ENCODE assay signal across 25 cellular contexts in the genomic region with DNA sequence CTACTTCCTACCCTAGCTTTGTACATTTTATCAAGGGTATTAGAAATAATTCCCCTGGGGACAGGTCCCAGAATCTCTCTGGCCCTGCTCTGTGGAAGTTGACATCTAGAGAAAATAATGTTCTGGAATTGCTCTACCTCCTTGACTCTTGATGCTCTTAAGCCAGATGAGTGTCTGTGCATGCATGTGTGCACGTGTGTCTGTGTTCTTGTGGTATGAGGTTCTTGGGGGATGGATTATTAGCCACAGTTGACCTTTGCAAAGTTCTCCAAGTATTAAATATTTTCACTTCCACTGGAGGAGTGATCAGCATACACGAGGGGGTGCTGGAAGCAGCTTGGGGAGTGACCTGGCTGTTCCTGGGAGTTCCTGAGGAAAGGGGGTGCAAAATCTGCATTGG.
A peak's percentile ranks its signal among the peaks of the same experiment; 100 is the strongest.
DNase-seq lines count a peak whose midpoint lies in the region; ATAC-seq, FAIRE-seq and TF ChIP-seq lines count a peak whose summit lies in the region.
"Had no signal": no experiment of that assay in that cellular context is flagged by ENCODE, and none has a peak within 500 bp of the region (broad histone marks: within the 10 kb centered on the region; RNA-seq: fewer than 3 reads in every experiment).

No MANE protein-coding gene starts in this region.

- FAIRE-seq in GM12878 (lab: Jason Lieb, UNC) = no peak

- H3K27me3 ChIP-seq in CD4-positive, alpha-beta memory T cell (ENCODE audit: insufficient read depth, low read length) = no peaks in the 10 kb centered on the region
- no peaks in the 10 kb centered on the region for H3K27me3 ChIP-seq in GM12878 (replicated peaks in 1 of 2; ENCODE audit: control insufficient read depth in 2 of 2, insufficient read depth in 2 of 2, low read length in 1 of 2)
- no peaks in the 10 kb centered on the region for H3K27me3 ChIP-seq in sigmoid colon
- H3K27me3 ChIP-seq: suprapubic skin had no signal

- H3K9me3 ChIP-seq in CD4-positive, alpha-beta memory T cell (ENCODE audit: control insufficient read depth in 1 of 2, low read length in 2 of 2) = no peaks in the 10 kb centered on the region
- H3K9me3 ChIP-seq in GM12878 (replicated peaks; ENCODE audit: control insufficient read depth, insufficient read depth, low read length) = no peaks in the 10 kb centered on the region
- H3K9me3 ChIP-seq in sigmoid colon = no peaks in the 10 kb centered on the region
- H3K9me3 ChIP-seq: HAP-1, psoas muscle, suprapubic skin had no signal

- in situ Hi-C loops in GM12878 (cut with MboI) = no loop called here

- no peak overlapping the region for H3K4me3 ChIP-seq in CD4-positive, alpha-beta memory T cell (ENCODE audit: low read length in 2 of 2)
- H3K4me3 ChIP-seq in GM12878 = no peak overlapping the region
- no peak overlapping the region for H3K4me3 ChIP-seq in sigmoid colon
- H3K4me3 ChIP-seq: HAP-1, lung, psoas muscle, suprapubic skin had no signal

- TF ChIP-seq RAD21 in GM12878 (IDR thresholded peaks at IDR 0.05; ENCODE audit: insufficient read depth, low read depth, low read length) = no peak

- peak overlapping the region in 5 of 7 donors; percentile 12 to 99 (median 47) for H3K27ac Mint-ChIP-seq in CD4-positive, alpha-beta memory T cell
- peak overlapping the region in 2 of 3 donors; percentile 70 to 93 for H3K27ac Mint-ChIP-seq in IgD-negative memory B cell
- H3K27ac Mint-ChIP-seq: nephron progenitor cell had no signal

- peak overlapping the region; percentile 87 for H3K27ac ChIP-seq in CD4-positive, alpha-beta memory T cell (ENCODE audit: low read depth, low read length)
- H3K27ac ChIP-seq in GM12878 (ENCODE audit: control insufficient read depth, insufficient read depth) (peak overlapping the region; percentile 75), sigmoid colon (peak overlapping the region in 3 of 4 donors; percentile 85 to 91 (median 89))

- H3K4me1 Mint-ChIP-seq in CD4-positive, alpha-beta memory T cell = peaks cover 49 to 81% (median 64%) of the 10 kb centered on the region in 4 donors
- H3K4me1 Mint-ChIP-seq in IgD-negative memory B cell = peaks cover 45 to 62% (median 51%) of the 10 kb centered on the region in 3 donors

- no peak for DNase-seq in CD4-positive, alpha-beta memory T cell
- DNase-seq in GM12878 (ENCODE audit: low read depth, low spot score) = no peak
- DNase-seq in sigmoid colon = no peak
- DNase-seq in midbrain (lab: John Stamatoyannopoulos, UW) = no peak
- DNase-seq: activated effector memory CD4-positive, alpha-beta T cell treated with Interleukin-2 at 50 U/mL for 16 hours; AML-193; Calu3; dermis blood vessel endothelial cell; hypothalamus; IMR-90; islet precursor cell; MM.1S; NCI-H146; NCI-H2171; NCI-H526 treated with DMSO at 0.1 percent for 48 hours; nephron progenitor cell; psoas muscle; stimulated activated CD8-positive, alpha-beta memory T cell treated with anti-CD3 and anti-CD28 coated beads, Interleukin-4, amount 100 ng/mL, for 48 hours had no signal

- intact Hi-C loops in CD4-positive, alpha-beta memory T cell (cut with micrococcal nuclease) = no loop called here
- intact Hi-C loops in GM12878 (cut with micrococcal nuclease; ENCODE audit: unreplicated experiment) = loop anchor here (2.0 kb wide), 2 partner anchors 63 to 121 kb away; no protein-coding TSS in a partner anchor
- intact Hi-C loops in sigmoid colon (cut with DNase I) = no loop called here

- peak overlapping the region in 4 of 8 donors; percentile 15 to 47 (median 35) for H3K4me3 Mint-ChIP-seq in CD4-positive, alpha-beta memory T cell
- H3K4me3 Mint-ChIP-seq in IgD-negative memory B cell = peak overlapping the region in 2 of 4 donors; percentile 32 to 51
- H3K4me3 Mint-ChIP-seq: nephron progenitor cell, WTC11 had no signal

- H3K79me2 ChIP-seq in GM12878 (ENCODE audit: control insufficient read depth, insufficient read depth, low read length) = no peaks in the 10 kb centered on the region

- no peak overlapping the region for H3K4me2 ChIP-seq in GM12878 (ENCODE audit: control insufficient read depth, insufficient read depth)

- SMC1A ChIA-PET in GM12878 (lab: Charles Lee; ENCODE audit: uncharacterized antibody, unreplicated experiment) = interaction anchor here (0.7 to 7.4 kb wide), 23 partner anchors 11 to 156 kb away, joined by 3 to 110 read pairs (median 6); no protein-coding TSS in a partner anchor

- WGBS in GM12878 (ENCODE audit: insufficient coverage, insufficient replicate concordance, low lambda C conversion rate, missing lambda C conversion rate) = 65% methylated on average over 2 of the region's 2 CpGs
- WGBS in sigmoid colon, 2 donors = 62 to 76% methylated on average over 2 of the region's 2 CpGs

- H3K27me3 Mint-ChIP-seq in CD4-positive, alpha-beta memory T cell = no peaks in the 10 kb centered on the region
- no peaks in the 10 kb centered on the region for H3K27me3 Mint-ChIP-seq in IgD-negative memory B cell

- TF ChIP-seq EP300 in GM12878 (IDR thresholded peaks at IDR 0.05; ENCODE audit: borderline replicate concordance in 1 of 2, control insufficient read depth in 1 of 2, low read depth in 2 of 2, low read length in 2 of 2) (no peak), sigmoid colon (IDR thresholded peaks at IDR 0.05) (no peak)

- RAD21 ChIA-PET in GM12878 (lab: Charles Lee; ENCODE audit: unreplicated experiment) = interaction anchor here (1.0 to 6.3 kb wide), 21 partner anchors 7 to 122 kb away, joined by 3 to 93 read pairs (median 8); no protein-coding TSS in a partner anchor

- no peak overlapping the region for H3K9ac ChIP-seq in GM12878 (ENCODE audit: control insufficient read depth, insufficient read depth, low read length)

- TF ChIP-seq CTCF in GM12878 (IDR thresholded peaks at IDR 0.05 in 2 of 3, conservative IDR thresholded peaks at IDR 0.05 in 1 of 3; ENCODE audit: control insufficient read depth in 2 of 3, extremely low read depth in 1 of 3, insufficient read depth in 1 of 3, low read depth in 3 of 3, low read length in 3 of 3) (no peak), sigmoid colon (IDR thresholded peaks at IDR 0.05) (no peak)

- H2AFZ ChIP-seq in GM12878 (ENCODE audit: control insufficient read depth, low read depth, low read length) = no peak overlapping the region; the same call in 1 of the 2 replicates

- POLR2A ChIA-PET in CD4-positive, alpha-beta memory T cell (lab: Charles Lee; ENCODE audit: partially characterized antibody) = interaction anchor here (0.9 to 4.1 kb wide), 5 partner anchors 10 to 149 kb away, joined by 3 to 36 read pairs (median 9); no protein-coding TSS in a partner anchor
- POLR2A ChIA-PET in GM12878 (lab: Charles Lee) = interaction anchor here (0.6 to 4.0 kb wide), 11 partner anchors 11 to 123 kb away, joined by 3 to 59 read pairs (median 7); no protein-coding TSS in a partner anchor

- H3K9me3 Mint-ChIP-seq in CD4-positive, alpha-beta memory T cell = peaks cover 0 to 3% (median 0%) of the 10 kb centered on the region in 8 donors
- H3K9me3 Mint-ChIP-seq in IgD-negative memory B cell = peaks cover 0 to 4% (median 2%) of the 10 kb centered on the region in 3 donors

- ATAC-seq in GM12878 (peak; percentile 3; the same call in 2 of the 3 replicates), HG03439 (IDR thresholded peaks at IDR 0.05; ENCODE audit: unreplicated experiment) (no peak), GM21423 (IDR thresholded peaks at IDR 0.05; ENCODE audit: unreplicated experiment) (no peak)
- ATAC-seq: psoas muscle, WTC11 had no signal

- peaks cover 0 to 3% of the 10 kb centered on the region in 2 donors for H3K36me3 Mint-ChIP-seq in CD4-positive, alpha-beta memory T cell
- H3K36me3 Mint-ChIP-seq in IgD-negative memory B cell = peaks cover 5% of the 10 kb centered on the region
- H3K36me3 Mint-ChIP-seq: WTC11 had no signal

- H3K36me3 ChIP-seq in CD4-positive, alpha-beta memory T cell (ENCODE audit: insufficient read depth, low read length) = no peaks in the 10 kb centered on the region
- H3K36me3 ChIP-seq in GM12878 (ENCODE audit: control insufficient read depth in 2 of 2, insufficient read depth in 2 of 2, low read length in 1 of 2) (no peaks in the 10 kb centered on the region), sigmoid colon (no peaks in the 10 kb centered on the region)
- H3K36me3 ChIP-seq: HAP-1, suprapubic skin had no signal

- no peaks in the 10 kb centered on the region for H4K20me1 ChIP-seq in GM12878 (ENCODE audit: control insufficient read depth, insufficient read depth)

- TF ChIP-seq POLR2A in GM12878 (IDR thresholded peaks at IDR 0.05; ENCODE audit: low read depth, low read length) = no peak
- no peak for TF ChIP-seq POLR2A in sigmoid colon (IDR thresholded peaks at IDR 0.05)

- peaks cover 67% of the 10 kb centered on the region for H3K4me1 ChIP-seq in CD4-positive, alpha-beta memory T cell (ENCODE audit: insufficient read depth, low read length)
- peaks cover 50% of the 10 kb centered on the region for H3K4me1 ChIP-seq in GM12878 (ENCODE audit: control insufficient read depth, insufficient read depth, low read length)
- H3K4me1 ChIP-seq in sigmoid colon = peaks cover 0 to 41% (median 36%) of the 10 kb centered on the region in 4 donors

- no TSS peak for BruUV-seq in GM12878 (replicated peaks; lab: Mats Ljungman, UMichigan)

- CTCF ChIA-PET in CD4-positive, alpha-beta memory T cell (lab: Charles Lee; ENCODE audit: partially characterized antibody) = interaction anchor here (1.4 to 1.8 kb wide), 2 partner anchors 10 kb away, joined by 3 to 5 read pairs; no protein-coding TSS in a partner anchor
- CTCF ChIA-PET in GM12878 (lab: Yijun Ruan, JAX) = interaction anchor here (0.7 to 3.4 kb wide), 10 partner anchors 10 to 156 kb away, joined by 3 to 24 read pairs (median 4); no protein-coding TSS in a partner anchor
